In the genomic region with DNA sequence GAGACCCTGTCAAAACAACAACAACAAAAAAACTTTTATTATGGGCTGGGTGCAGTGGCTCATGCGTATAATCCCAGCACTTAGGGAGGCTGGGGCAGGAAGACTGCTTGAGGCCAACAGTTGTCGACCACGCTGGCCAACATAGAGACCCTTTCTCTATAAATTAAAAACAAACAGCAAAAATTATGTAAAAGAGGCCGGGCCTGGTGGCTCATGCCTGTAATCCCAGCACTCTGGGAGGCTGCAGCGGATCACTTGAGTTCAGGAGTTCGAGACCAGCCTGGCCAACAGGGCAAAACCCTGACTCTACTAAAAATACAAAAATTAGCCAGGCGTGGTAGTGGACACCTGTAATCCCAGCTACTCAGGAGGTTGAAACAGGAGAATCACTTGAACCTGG, we compare ENCODE assay signal across 11 cellular contexts. TPM values are rescaled to one million over a fixed set of nuclear protein-coding genes. Genes with fewer than 3 reads are reported as not detected.
DNase-seq lines count a peak whose midpoint lies in the region; ATAC-seq and TF ChIP-seq lines count a peak whose summit lies in the region.
"Not testable (repeated sequence)": the region's sequence is repeated elsewhere in the genome, so short reads cannot be mapped to it uniquely, and the experiment has no call there.
"Had no signal": no experiment of that assay in that cellular context is flagged by ENCODE, and none has a peak within 500 bp of the region (broad histone marks: within the 10 kb centered on the region; RNA-seq: fewer than 3 reads in every experiment).

No MANE protein-coding gene starts in this region.

- H3K27ac ChIP-seq in sigmoid colon, spleen, transverse colon: not testable (repeated sequence)

- DNase-seq in activated effector memory CD4-positive, alpha-beta T cell treated with anti-CD3 and anti-CD28 coated beads, Interleukin-2, amount 50 U/mL, for 16 hours = peak; percentile 38
- peak; percentile 64 for DNase-seq in mesenteric fat pad (ENCODE audit: low spot score)
- peak; percentile 23 for DNase-seq in sciatic nerve (ENCODE audit: low spot score)
- DNase-seq in sigmoid colon = peak; percentile 4
- peak; percentile 30 for DNase-seq in spleen
- peak; percentile 2 for DNase-seq in transverse colon

- 93% methylated on average over 7 of the region's 7 CpGs for WGBS in sigmoid colon, 2 donors
- 86 to 93% (median 91%) methylated on average over 7 of the region's 7 CpGs for WGBS in spleen, 5 donors
- 91 to 100% methylated on average over 1 to 7 of the region's 7 CpGs for WGBS in transverse colon (ENCODE audit: low coverage in 1 of 2), 2 donors

- H3K27me3 ChIP-seq in sigmoid colon; spleen (replicated peaks in 1 of 7); transverse colon: not testable (repeated sequence)

- not testable (repeated sequence) for H3K4me3 ChIP-seq in sigmoid colon, spleen, transverse colon

- intact Hi-C loops in sciatic nerve (cut with DNase I); sigmoid colon (cut with DNase I); spleen (cut with DNase I; ENCODE audit: low total_unique reads); transverse colon (cut with DNase I; ENCODE audit: low total_unique reads): not testable (repeated sequence)

- not testable (repeated sequence) for H3K36me3 ChIP-seq in sigmoid colon, spleen, transverse colon

- in situ Hi-C loops in transverse colon (cut with MboI; ENCODE audit: low pct_ligation_motif_present in 1 of 4, low pct_unique_long_range_greater_than_20kb in 1 of 4, low sequenced_read_pairs in 3 of 4) = not testable (repeated sequence)

- TF ChIP-seq POLR2A in sigmoid colon (IDR thresholded peaks at IDR 0.05); spleen (IDR thresholded peaks at IDR 0.05); transverse colon (IDR thresholded peaks at IDR 0.05): not testable (repeated sequence)

- H3K4me1 ChIP-seq in sigmoid colon, spleen: not testable (repeated sequence)
- H3K4me1 ChIP-seq in transverse colon = peaks cover 0 to 15% (median 4%) of the 10 kb centered on the region in 4 donors

- not testable (repeated sequence) for TF ChIP-seq CTCF in sigmoid colon (IDR thresholded peaks at IDR 0.05); spleen (IDR thresholded peaks at IDR 0.05 in 8 of 11, conservative IDR thresholded peaks at IDR 0.05 in 3 of 11); transverse colon (IDR thresholded peaks at IDR 0.05)

- not testable (repeated sequence) for TF ChIP-seq EP300 in sigmoid colon (IDR thresholded peaks at IDR 0.05); transverse colon (IDR thresholded peaks at IDR 0.05; ENCODE audit: low read depth)

- not testable (repeated sequence) for ATAC-seq in sciatic nerve

- not testable (repeated sequence) for H3K9me3 ChIP-seq in sigmoid colon, spleen, transverse colon

RNA-seq across cellular contexts. Expression of a gene that starts 15.6 kb away (rescaled TPM):
- total RNA-seq in mesenteric fat pad (3.1 TPM), sciatic nerve (0.27 TPM), sigmoid colon (under 1 TPM; 0.14 to 0.55 (median 0.43) TPM), spleen (1 to 10 TPM; 2.4 to 8.9 (median 5.2) TPM), transverse colon (100 to 1,000 TPM in 3 of 4 donors, 10 to 100 TPM in 1; 52.7 to 167 (median 146) TPM)
- polyA plus RNA-seq in sigmoid colon (10 to 100 TPM in 2 of 3 donors, 1 to 10 TPM in 1; 7.2 to 35.5 (median 29.1) TPM), spleen (1 to 10 TPM in 1 of 3 donors, under 1 TPM in 2; 0.15 to 1.8 (median 0.39) TPM)
- total RNA-seq: A673, B cell had no signal
- polyA plus RNA-seq: AG04450; CD4-positive, alpha-beta memory T cell; CD4-positive, CD25-positive, alpha-beta regulatory T cell had no signal

Comparison
In these comparisons a context has a peak if more than half of its experiments do, and no peak if none do; other contexts are left out.
1. DNase-seq: peak in every context shown above with its lines; median percentile 64 in mesenteric fat pad; 38 in activated effector memory CD4-positive, alpha-beta T cell treated with anti-CD3 and anti-CD28 coated beads, Interleukin-2, amount 50 U/mL, for 16 hours; 30 in spleen; 23 in sciatic nerve; 4 in sigmoid colon; 2 in transverse colon.
2. RNA of a gene that starts 15.6 kb away (total RNA-seq): 52.7 to 167 TPM in transverse colon; 2.4 to 8.9 TPM in spleen, 3.1 TPM in mesenteric fat pad (single experiment), 0.14 to 0.55 TPM in sigmoid colon and 0.27 TPM in sciatic nerve (single experiment); every median in the first group is over 4 times any median in the second.